Comparison of ENCODE assay signal across 26 cellular contexts in the genomic region with DNA sequence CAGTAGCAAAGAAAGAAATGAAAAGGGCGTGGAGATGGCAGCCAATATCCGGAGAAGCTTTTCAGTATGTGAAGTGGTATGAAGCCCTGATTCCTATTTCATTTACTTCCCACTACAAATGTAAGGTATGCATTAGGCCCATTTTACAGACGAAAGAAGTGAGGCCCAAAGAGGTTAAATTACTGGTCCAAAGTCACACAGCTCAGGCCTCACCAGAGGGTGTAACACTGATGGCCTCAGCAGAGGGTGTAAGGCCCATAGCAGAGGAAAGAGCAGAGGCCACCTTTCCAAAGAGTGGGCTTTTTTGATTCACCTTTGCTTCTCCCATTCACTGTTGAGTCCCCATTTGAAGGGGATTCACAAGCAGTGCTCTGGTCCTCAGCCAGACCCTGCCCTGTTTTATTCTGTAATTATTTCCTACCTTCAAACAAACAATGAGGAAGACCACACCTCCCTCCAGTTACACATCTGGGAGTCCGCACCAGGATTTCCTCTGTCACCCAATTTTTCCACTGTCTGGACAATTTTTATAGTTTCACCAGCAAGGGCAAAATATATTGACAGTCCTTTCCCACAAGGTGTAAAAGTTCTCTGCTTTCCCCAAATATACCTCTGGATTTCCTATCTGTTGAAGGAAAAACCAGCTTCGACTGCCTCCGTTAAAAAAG.
"Had no signal": no experiment of that assay in that cellular context is flagged by ENCODE, and none has a peak within 500 bp of the region (broad histone marks: within the 10 kb centered on the region; RNA-seq: fewer than 3 reads in every experiment).

No MANE protein-coding gene starts in this region.

- H3K27ac ChIP-seq: neutrophil, pancreas, skin epidermis, suprapubic skin, upper lobe of left lung had no signal

- H3K36me3 Mint-ChIP-seq: natural killer cell had no signal

- H3K36me3 ChIP-seq: neutrophil, pancreas, suprapubic skin, upper lobe of left lung had no signal

- H3K4me3 Mint-ChIP-seq: activated CD4-positive, alpha-beta T cell treated with anti-CD3 and anti-CD28 coated beads for 36 hours; activated naive CD8-positive, alpha-beta T cell treated with anti-CD3 and anti-CD28 coated beads, Interleukin-2, amount 50 U/mL, for 24 hours; natural killer cell; stimulated activated naive CD8-positive, alpha-beta T cell treated with anti-CD3 and anti-CD28 coated beads, Interleukin-15, amount 100 ng/mL, for 72 hours had no signal

- H3K9me3 ChIP-seq: neutrophil, pancreas, suprapubic skin, upper lobe of left lung had no signal

- H3K27ac Mint-ChIP-seq: activated CD4-positive, alpha-beta T cell treated with anti-CD3 and anti-CD28 coated beads for 36 hours; activated naive CD8-positive, alpha-beta T cell treated with anti-CD3 and anti-CD28 coated beads, Interleukin-2, amount 50 U/mL, for 24 hours; natural killer cell had no signal

- DNase-seq: activated CD4-positive, alpha-beta T cell treated with anti-CD3 and anti-CD28 coated beads for 36 hours; activated CD4-positive, alpha-beta T cell treated with anti-CD3 and anti-CD28 coated beads, Interleukin-2, amount 50 U/mL, for 48 hours; activated CD8-positive, alpha-beta memory T cell treated with anti-CD3 and anti-CD28 coated beads, Interleukin-2, amount 50 U/mL, for 48 hours; activated effector memory CD4-positive, alpha-beta T cell treated with anti-CD3 and anti-CD28 coated beads, Interleukin-2, amount 50 U/mL, for 16 hours; activated naive CD4-positive, alpha-beta T cell treated with anti-CD3 and anti-CD28 coated beads, Interleukin-2, amount 50 U/mL, for 16 hours; activated naive CD8-positive, alpha-beta T cell treated with anti-CD3 and anti-CD28 coated beads, Interleukin-2, amount 50 U/mL, for 24 hours; activated T-cell treated with anti-CD3 and anti-CD28 coated beads, Interleukin-2, amount 50 U/mL, for 48 hours; effector memory CD4-positive, alpha-beta T cell; foreskin melanocyte; glutamatergic neuron; hippocampal formation; kidney glomerular epithelial cell; left ventricle myocardium superior; mammary epithelial cell; midbrain; natural killer cell; pancreas; right cardiac atrium; stimulated activated CD4-positive, alpha-beta T cell treated with anti-CD3 and anti-CD28 coated beads, Interleukin-1b, Interleukin-23, amount 100 ng/mL, for 48 hours; stimulated activated naive CD8-positive, alpha-beta T cell treated with anti-CD3 and anti-CD28 coated beads, Interleukin-15, amount 100 ng/mL, for 72 hours; T-helper 9 cell; upper lobe of left lung had no signal

- H3K27me3 ChIP-seq: pancreas, suprapubic skin, upper lobe of left lung had no signal

- FAIRE-seq: pancreas had no signal

- H3K9me3 Mint-ChIP-seq: activated naive CD8-positive, alpha-beta T cell treated with anti-CD3 and anti-CD28 coated beads, Interleukin-2, amount 50 U/mL, for 24 hours; natural killer cell; stimulated activated naive CD8-positive, alpha-beta T cell treated with anti-CD3 and anti-CD28 coated beads, Interleukin-15, amount 100 ng/mL, for 72 hours had no signal

- H3K4me3 ChIP-seq: pancreas, skin epidermis, suprapubic skin, upper lobe of left lung had no signal

- H3K4me1 Mint-ChIP-seq: activated CD4-positive, alpha-beta T cell treated with anti-CD3 and anti-CD28 coated beads for 36 hours had no signal

- ATAC-seq: activated CD4-positive, alpha-beta T cell treated with anti-CD3 and anti-CD28 coated beads for 36 hours; activated naive CD8-positive, alpha-beta T cell treated with anti-CD3 and anti-CD28 coated beads, Interleukin-2, amount 50 U/mL, for 24 hours; esophagus mucosa; left ventricle myocardium superior; natural killer cell; pancreas; right cardiac atrium; stimulated activated naive CD8-positive, alpha-beta T cell treated with anti-CD3 and anti-CD28 coated beads, Interleukin-15, amount 100 ng/mL, for 72 hours had no signal
